Comparison of ENCODE assay signal across 29 cellular contexts in genomic region chr17:74633261-74633783, GRCh38. TPM values are rescaled to one million over a fixed set of nuclear protein-coding genes. Genes with fewer than 3 reads are reported as not detected.
A peak's percentile ranks its signal among the peaks of the same experiment; 100 is the strongest.
DNase-seq lines count a peak whose midpoint lies in the region; ATAC-seq lines count a peak whose summit lies in the region.
"Had no signal": no experiment of that assay in that cellular context is flagged by ENCODE, and none has a peak within 500 bp of the region (broad histone marks: within the 10 kb centered on the region; RNA-seq: fewer than 3 reads in every experiment).

No MANE protein-coding gene starts in this region.

- H3K9me3 ChIP-seq in CD8-positive, alpha-beta memory T cell (ENCODE audit: low read length): no peaks in the 10 kb centered on the region
- H3K9me3 ChIP-seq: lower lobe of right lung, neutrophil, SJCRH30 had no signal

- no peak overlapping the region for H3K27ac ChIP-seq in CD8-positive, alpha-beta memory T cell (ENCODE audit: low read depth, low read length)
- H3K27ac ChIP-seq: HL-60, lower lobe of right lung, SJCRH30, skin epidermis had no signal

- DNase-seq in COLO668 (lab: John Stamatoyannopoulos, UW; ENCODE audit: unreplicated experiment) (peak; percentile 20), NCI-H187 (lab: John Stamatoyannopoulos, UW) (peak; percentile 80 to 87), renal cortical epithelial cell (ENCODE audit: low read depth) (peak; percentile 54), AG08395 (ENCODE audit: low spot score) (no peak)
- DNase-seq in CD8-positive, alpha-beta memory T cell: no peak
- no peak for DNase-seq in stimulated activated naive CD4-positive, alpha-beta T cell treated with Interleukin-2 at 50 U/mL for 16 hours (lab: John Stamatoyannopoulos, UW)
- DNase-seq: activated CD4-positive, alpha-beta memory T cell treated with anti-CD3 and anti-CD28 coated beads for 36 hours; aorta; caudate nucleus; CD4-positive, CD25-positive, alpha-beta regulatory T cell; DMS153; GF-D8; HCEC 1CT; lower lobe of right lung; NCI-H1092; NCI-H2081 treated with DMSO at 0.1 percent for 48 hours; NCI-H526; SJCRH30; stimulated activated CD4-positive, alpha-beta T cell treated with anti-CD3 and anti-CD28 coated beads, Interleukin-1b, Interleukin-23, amount 100 ng/mL, for 48 hours; substantia nigra; T-cell had no signal

- POLR2A ChIA-PET in CD8-positive, alpha-beta memory T cell (lab: Charles Lee): no interaction called here

- H3K4me3 ChIP-seq in CD8-positive, alpha-beta memory T cell (ENCODE audit: low read length): no peak overlapping the region
- H3K4me3 ChIP-seq: lower lobe of right lung, SJCRH30, skin epidermis had no signal

- no peak overlapping the region for H3K4me3 Mint-ChIP-seq in CD8-positive, alpha-beta memory T cell
- H3K4me3 Mint-ChIP-seq: activated CD4-positive, alpha-beta memory T cell treated with anti-CD3 and anti-CD28 coated beads for 36 hours; activated naive CD8-positive, alpha-beta T cell; T-cell had no signal

- H3K9me3 Mint-ChIP-seq in CD8-positive, alpha-beta memory T cell: peaks cover 0 to 2% (median 0%) of the 10 kb centered on the region in 5 donors
- H3K9me3 Mint-ChIP-seq: activated CD4-positive, alpha-beta memory T cell treated with anti-CD3 and anti-CD28 coated beads for 36 hours; activated T-helper 2 cell treated with anti-CD3 and anti-CD28 coated beads, Interferon-gamma antibody, Interleukin-2, Interleukin-4, amounts not matched to agents 10 μg/mL and 5 μg/mL and 100 μg/mL, durations not matched to agents 14 hours and 24 hours and 36 hours; T-cell had no signal

- CTCF ChIA-PET in CD8-positive, alpha-beta memory T cell (lab: Charles Lee): no interaction called here

- H3K4me1 ChIP-seq in CD8-positive, alpha-beta memory T cell (ENCODE audit: insufficient read depth, low read length): no peaks in the 10 kb centered on the region
- H3K4me1 ChIP-seq: SJCRH30 had no signal

- peak; percentile 65 for ATAC-seq in esophagus mucosa
- ATAC-seq: lower lobe of right lung, T-cell had no signal

- no peaks in the 10 kb centered on the region for H3K36me3 Mint-ChIP-seq in CD8-positive, alpha-beta memory T cell
- H3K36me3 Mint-ChIP-seq: activated CD4-positive, alpha-beta memory T cell treated with anti-CD3 and anti-CD28 coated beads for 36 hours; activated naive CD8-positive, alpha-beta T cell; CD4-positive, CD25-positive, alpha-beta regulatory T cell; T-cell had no signal

- H3K4me1 Mint-ChIP-seq in CD8-positive, alpha-beta memory T cell: peaks cover 0 to 4% (median 0%) of the 10 kb centered on the region in 3 donors

- H3K36me3 ChIP-seq in CD8-positive, alpha-beta memory T cell (ENCODE audit: insufficient read depth, low read length): no peaks in the 10 kb centered on the region
- H3K36me3 ChIP-seq: lower lobe of right lung, neutrophil, SJCRH30 had no signal

- H3K27me3 Mint-ChIP-seq in CD8-positive, alpha-beta memory T cell: peaks cover 32 to 65% of the 10 kb centered on the region in 2 donors

- no peaks in the 10 kb centered on the region for H3K27me3 ChIP-seq in CD8-positive, alpha-beta memory T cell (ENCODE audit: insufficient read depth, low read length, poor library complexity, severe bottlenecking)

- no peak overlapping the region for H3K27ac Mint-ChIP-seq in CD8-positive, alpha-beta memory T cell
- H3K27ac Mint-ChIP-seq: activated CD4-positive, alpha-beta memory T cell treated with anti-CD3 and anti-CD28 coated beads for 36 hours; activated naive CD8-positive, alpha-beta T cell; activated T-helper 2 cell treated with anti-CD3 and anti-CD28 coated beads, Interferon-gamma antibody, Interleukin-2, Interleukin-4, amounts not matched to agents 10 μg/mL and 5 μg/mL and 100 μg/mL, durations not matched to agents 14 hours and 24 hours and 36 hours; CD4-positive, CD25-positive, alpha-beta regulatory T cell; T-cell had no signal

RNA-seq across cellular contexts. Expression of gene CD300E, which starts 9.8 kb away (rescaled TPM):
- total RNA-seq in esophagus mucosa (0.12 TPM), renal cortical epithelial cell (not detected in 2 replicates)
- total RNA-seq in CD8-positive, alpha-beta memory T cell: not detected
- polyA plus RNA-seq in CD8-positive, alpha-beta memory T cell: not detected
- total RNA-seq: activated CD4-positive, alpha-beta memory T cell treated with anti-CD3 and anti-CD28 coated beads for 36 hours; activated T-helper 2 cell treated with anti-CD3 and anti-CD28 coated beads, Interferon-gamma antibody, Interleukin-2, Interleukin-4, amounts not matched to agents 10 μg/mL and 5 μg/mL and 100 μg/mL, durations not matched to agents 14 hours and 24 hours and 36 hours; CD4-positive, CD25-positive, alpha-beta regulatory T cell had no signal
- polyA plus RNA-seq: AG04450, keratinocyte had no signal

RNA-seq across cellular contexts. Expression of gene CD300LD, which starts 41.2 kb away (rescaled TPM):
- total RNA-seq in esophagus mucosa (not detected), renal cortical epithelial cell (not detected in 2 replicates)
- not detected for total RNA-seq in CD8-positive, alpha-beta memory T cell
- not detected for polyA plus RNA-seq in CD8-positive, alpha-beta memory T cell
- total RNA-seq: activated CD4-positive, alpha-beta memory T cell treated with anti-CD3 and anti-CD28 coated beads for 36 hours; activated T-helper 2 cell treated with anti-CD3 and anti-CD28 coated beads, Interferon-gamma antibody, Interleukin-2, Interleukin-4, amounts not matched to agents 10 μg/mL and 5 μg/mL and 100 μg/mL, durations not matched to agents 14 hours and 24 hours and 36 hours; aorta; CD4-positive, CD25-positive, alpha-beta regulatory T cell; lower lobe of right lung; SJCRH30 had no signal
- polyA plus RNA-seq: AG04450; CD4-positive, CD25-positive, alpha-beta regulatory T cell; keratinocyte had no signal

Comparison
In these comparisons a context has a peak if more than half of its experiments do, and no peak if none do; other contexts are left out.
1. DNase-seq: peak in COLO668 (single experiment), NCI-H187 (2 of 2) and renal cortical epithelial cell (single experiment); none in CD8-positive, alpha-beta memory T cell (0 of 5), AG08395 (single experiment) and stimulated activated naive CD4-positive, alpha-beta T cell treated with Interleukin-2 at 50 U/mL for 16 hours (single experiment).